Comparison of ENCODE assay signal across 4 cellular contexts in the genomic region with DNA sequence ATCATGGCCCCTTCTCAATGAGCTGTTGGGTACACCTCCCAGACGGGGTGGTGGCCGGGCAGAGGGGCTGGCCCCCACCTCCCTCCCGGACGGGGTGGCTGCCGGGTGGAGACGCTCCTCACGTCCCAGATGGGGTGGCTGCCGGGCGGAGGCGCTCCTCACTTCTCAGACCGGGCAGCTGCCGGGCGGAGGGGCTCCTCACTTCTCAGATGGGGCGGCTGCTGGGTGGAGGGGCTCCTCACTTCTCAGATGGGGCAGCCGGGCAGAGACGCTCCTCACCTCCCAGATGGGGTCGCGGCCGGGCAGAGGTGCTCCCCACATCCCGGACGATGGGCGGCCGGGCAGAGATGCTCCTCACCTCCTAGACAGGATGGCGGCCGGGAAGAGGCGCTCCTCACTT. TPM values are rescaled to one million over a fixed set of nuclear protein-coding genes. Genes with fewer than 3 reads are reported as not detected.
"Had no signal": no experiment of that assay in that cellular context is flagged by ENCODE, and none has a peak within 500 bp of the region (broad histone marks: within the 10 kb centered on the region; RNA-seq: fewer than 3 reads in every experiment).

No MANE protein-coding gene starts in this region.

RNA-seq across cellular contexts. Expression of gene GSTP1, which starts 14.4 kb away (rescaled TPM):
- total RNA-seq: HepG2 had no signal

RNA-seq across cellular contexts. Expression of gene TBX10, which starts 41.6 kb away (rescaled TPM):
- total RNA-seq: HT1080, IMR-90, K562 had no signal

RNA-seq across cellular contexts. Expression of gene ACY3, which starts 52.6 kb away (rescaled TPM):
- total RNA-seq: HT1080, IMR-90, K562 had no signal
